ENCODE assay signal across 9 cellular contexts in genomic region chr2:155020246-155020645, GRCh38.
"Had no signal": no experiment of that assay in that cellular context is flagged by ENCODE, and none has a peak within 500 bp of the region (broad histone marks: within the 10 kb centered on the region; RNA-seq: fewer than 3 reads in every experiment).

No MANE protein-coding gene starts in this region.

- ATAC-seq: HepG2 had no signal

- FAIRE-seq: H54, HepG2 had no signal

- H3K27ac Mint-ChIP-seq: H9, IgD-negative memory B cell had no signal

- H3K4me3 ChIP-seq: GM23248 had no signal

- H3K27me3 Mint-ChIP-seq: IgD-negative memory B cell had no signal

- H3K4me1 Mint-ChIP-seq: H9, IgD-negative memory B cell had no signal

- H2AFZ ChIP-seq: GM23248 had no signal

- DNase-seq: GM23248, GOT3, H9, HCEC 1CT, KBM-7 had no signal

- H3K4me3 Mint-ChIP-seq: H9, IgD-negative memory B cell had no signal

- H3K27ac ChIP-seq: GM23248, HL-60 had no signal

- H3K9ac ChIP-seq: GM23248 had no signal

- H3K9me3 Mint-ChIP-seq: H9, IgD-negative memory B cell had no signal
